Comparison of ENCODE assay signal across 23 cellular contexts in genomic region chr20:32577023-32577422, GRCh38. TPM values are rescaled to one million over a fixed set of nuclear protein-coding genes. Genes with fewer than 3 reads are reported as not detected.
DNase-seq lines count a peak whose midpoint lies in the region; ATAC-seq, FAIRE-seq and TF ChIP-seq lines count a peak whose summit lies in the region.
"Had no signal": no experiment of that assay in that cellular context is flagged by ENCODE, and none has a peak within 500 bp of the region (broad histone marks: within the 10 kb centered on the region; RNA-seq: fewer than 3 reads in every experiment).

No MANE protein-coding gene starts in this region.

- no peak overlapping the region for H3K4me2 ChIP-seq in K562 (ENCODE audit: insufficient read depth, low read length)

- no peaks in the 10 kb centered on the region; the same call in 1 of the 2 replicates for H4K20me1 ChIP-seq in K562 (replicated peaks; ENCODE audit: control insufficient read depth, insufficient read depth, low read length)

- peak overlapping the region in 1 of 2 experiments; percentile 90; a peak in 2 of 4 replicates for H3K9ac ChIP-seq in K562 (ENCODE audit: insufficient read depth in 1 of 2, low read depth in 2 of 2, low read length in 2 of 2)

- no peaks in the 10 kb centered on the region for H3K9me3 Mint-ChIP-seq in mesothelial cell of epicardium
- H3K9me3 Mint-ChIP-seq: central memory CD8-positive, alpha-beta T cell; memory B cell; naive thymus-derived CD4-positive, alpha-beta T cell had no signal

- TF ChIP-seq RAD21 in K562 (CRISPR knock-in tag; conservative IDR thresholded peaks at IDR 0.05 in 1 of 2, IDR thresholded peaks at IDR 0.05 in 1 of 2): no peak

- H3K27ac Mint-ChIP-seq in mesothelial cell of epicardium: no peak overlapping the region
- H3K27ac Mint-ChIP-seq: activated CD8-positive, alpha-beta memory T cell treated with anti-CD3 and anti-CD28 coated beads, Interleukin-2, amount 10 ng/mL, durations not matched to agents 7 days and 5 days had no signal

- CTCF ChIA-PET in K562 (lab: Yijun Ruan, JAX; ENCODE audit: low intra/inter-chr PET ratio): no interaction called here

- intact Hi-C loops in K562 (cut with micrococcal nuclease): no loop called here

- H3K9me1 ChIP-seq in K562 (ENCODE audit: control insufficient read depth, insufficient read depth, low read length): no peaks in the 10 kb centered on the region

- peaks cover 28% of the 10 kb centered on the region for H3K4me1 Mint-ChIP-seq in mesothelial cell of epicardium

- H3K27ac ChIP-seq in K562 (ENCODE audit: extremely low read depth, low read depth, low read length): peak overlapping the region; percentile 25; the same call in 1 of the 3 replicates
- H3K27ac ChIP-seq: Peyer's patch, SK-N-MC, skin epidermis, upper lobe of left lung had no signal

- H3K4me3 Mint-ChIP-seq in mesothelial cell of epicardium: no peak overlapping the region
- H3K4me3 Mint-ChIP-seq: activated CD8-positive, alpha-beta memory T cell treated with anti-CD3 and anti-CD28 coated beads, Interleukin-2, amount 10 ng/mL, durations not matched to agents 7 days and 5 days; memory B cell had no signal

- FAIRE-seq in K562 (lab: Jason Lieb, UNC) (no peak), frontal cortex (lab: Jason Lieb, UNC) (no peak)

- H3K9me3 ChIP-seq in BE2C (no peaks in the 10 kb centered on the region), K562 (replicated peaks; ENCODE audit: control insufficient read depth, insufficient read depth, low read depth, low read length) (no peaks in the 10 kb centered on the region)
- H3K9me3 ChIP-seq: Peyer's patch, upper lobe of left lung had no signal

- H3K27me3 ChIP-seq in BE2C: no peaks in the 10 kb centered on the region
- H3K27me3 ChIP-seq in K562 (ENCODE audit: control insufficient read depth in 2 of 2, insufficient read depth in 2 of 2, low read length in 2 of 2): no peaks in the 10 kb centered on the region
- H3K27me3 ChIP-seq: Peyer's patch, upper lobe of left lung had no signal

- BruUV-seq in K562 (replicated peaks; lab: Mats Ljungman, UMichigan): no TSS peak

- in situ Hi-C loops in K562 (cut with MboI): no loop called here

- no peaks in the 10 kb centered on the region for H3K27me3 Mint-ChIP-seq in mesothelial cell of epicardium (ENCODE audit: low read depth)
- H3K27me3 Mint-ChIP-seq: activated CD8-positive, alpha-beta memory T cell treated with anti-CD3 and anti-CD28 coated beads, Interleukin-2, amount 10 ng/mL, durations not matched to agents 7 days and 5 days; central memory CD8-positive, alpha-beta T cell; memory B cell had no signal

- no peak for DNase-seq in BE2C
- peak; percentile 58 for DNase-seq in ELF-1 (ENCODE audit: low read depth, low spot score)
- no peak for DNase-seq in K562 (ENCODE audit: extremely low read depth in 1 of 4, low spot score in 3 of 4)
- DNase-seq in mesothelial cell of epicardium (ENCODE audit: low spot score in 2 of 2, unreplicated experiment in 2 of 2): no peak
- DNase-seq in stimulated activated CD8-positive, alpha-beta memory T cell treated with anti-CD3 and anti-CD28 coated beads, Interleukin-4, amount 100 ng/mL, for 48 hours: no peak
- no peak for DNase-seq in frontal cortex (ENCODE audit: low spot score in 2 of 2)
- DNase-seq: activated CD8-positive, alpha-beta memory T cell treated with anti-CD3 and anti-CD28 coated beads, Interleukin-2, amount 10 ng/mL, durations not matched to agents 7 days and 5 days; GDM1; HCEC 1CT; hypothalamus; kidney glomerular epithelial cell; naive thymus-derived CD4-positive, alpha-beta T cell; NCI-H1417 treated with DMSO at 0.1 percent for 48 hours; NCI-H774; Peyer's patch; posterior cingulate gyrus; stimulated activated CD4-positive, alpha-beta T cell treated with anti-CD3 and anti-CD28 coated beads, Interleukin-2, amount 100 ng/mL, for 48 hours; upper lobe of left lung had no signal

- no peak overlapping the region for H3K4me3 ChIP-seq in BE2C (ENCODE audit: low read depth, low read length)
- no peak overlapping the region for H3K4me3 ChIP-seq in K562
- H3K4me3 ChIP-seq: Peyer's patch, SK-N-MC, skin epidermis, upper lobe of left lung had no signal

- H3K36me3 ChIP-seq in BE2C (no peaks in the 10 kb centered on the region), K562 (ENCODE audit: control insufficient read depth, insufficient read depth, low read length) (peaks cover 28% of the 10 kb centered on the region)
- H3K36me3 ChIP-seq: Peyer's patch, upper lobe of left lung had no signal

- TF ChIP-seq CTCF in BE2C (IDR thresholded peaks at IDR 0.05; ENCODE audit: low read depth, low read length): peak; percentile 44
- TF ChIP-seq CTCF in K562 (IDR thresholded peaks at IDR 0.05 in 2 of 3, conservative IDR thresholded peaks at IDR 0.05 in 1 of 3; ENCODE audit: insufficient read depth in 2 of 3, low read depth in 1 of 3, low read length in 3 of 3): peak in 2 of 3 experiments; percentile 27 to 29; a peak in 2 of 6 replicates
- TF ChIP-seq CTCF in mesothelial cell of epicardium (IDR thresholded peaks at IDR 0.05; ENCODE audit: unreplicated experiment): peak; percentile 55

- no peak overlapping the region for H2AFZ ChIP-seq in K562 (ENCODE audit: low read depth, low read length)

- 84% methylated on average over 7 of the region's 7 CpGs for WGBS in K562 (ENCODE audit: insufficient coverage, low coverage, missing lambda C conversion rate)

- H3K36me3 Mint-ChIP-seq in mesothelial cell of epicardium: no peaks in the 10 kb centered on the region
- H3K36me3 Mint-ChIP-seq: activated CD8-positive, alpha-beta memory T cell treated with anti-CD3 and anti-CD28 coated beads, Interleukin-2, amount 10 ng/mL, durations not matched to agents 7 days and 5 days; memory B cell; naive thymus-derived CD4-positive, alpha-beta T cell had no signal

- H3K79me2 ChIP-seq in K562 (ENCODE audit: control insufficient read depth, insufficient read depth, low read length): peaks cover 98% of the 10 kb centered on the region

- peaks cover 14% of the 10 kb centered on the region for H3K4me1 ChIP-seq in BE2C
- peaks cover 70 to 83% of the 10 kb centered on the region in 2 experiments for H3K4me1 ChIP-seq in K562 (replicated peaks in 1 of 2; ENCODE audit: control insufficient read depth in 2 of 2, insufficient read depth in 2 of 2, low read length in 2 of 2)

- ATAC-seq in K562: no peak
- ATAC-seq in GM19023 (IDR thresholded peaks at IDR 0.05; ENCODE audit: unreplicated experiment): no peak
- ATAC-seq: activated CD8-positive, alpha-beta memory T cell treated with anti-CD3 and anti-CD28 coated beads, Interleukin-2, amount 10 ng/mL, durations not matched to agents 7 days and 5 days; naive thymus-derived CD4-positive, alpha-beta T cell had no signal

- no peak for TF ChIP-seq EP300 in K562 (IDR thresholded peaks at IDR 0.05; ENCODE audit: low read length)

- POLR2A ChIA-PET in K562 (lab: Yijun Ruan, JAX): interaction anchor here (1.4 kb wide), 1 partner anchor 11 kb away, joined by 5 read pairs; no protein-coding TSS in a partner anchor

- no peak for TF ChIP-seq POLR2A in K562 (conservative IDR thresholded peaks at IDR 0.05)

TF ChIP-seq in K562, 482 proteins besides CTCF, POLR2A, EP300 and RAD21:
- TF ChIP-seq NFE2 (IDR thresholded peaks at IDR 0.05; ENCODE audit: low read depth) (no peak), RBFOX2 (IDR thresholded peaks at IDR 0.05; ENCODE audit: low read depth, low read length) (0 out of 2 replicates have a peak, but pooled peaks have one; percentile 30)

RNA-seq across cellular contexts. Expression of gene NOL4L, which starts 8.1 kb away (rescaled TPM):
- polyA plus RNA-seq in BE2C (2012; ENCODE audit: insufficient read depth, insufficient read length, low read depth): 86.2 TPM
- 83.7 and 101 TPM in 2 replicates for total RNA-seq in K562 (2011; cell fraction: chromatin; rRNA removed; ENCODE audit: low replicate concordance)
- total RNA-seq in K562 (2011; cell fraction: nucleolus; rRNA removed): 37.2 and 38.4 TPM in 2 replicates
- 54.0 and 63.1 TPM in 2 replicates for total RNA-seq in K562 (2011; cell fraction: nucleoplasm; rRNA removed)
- total RNA-seq in K562 (2014; rRNA removed): 14.8 and 17.9 TPM in 2 replicates
- total RNA-seq in K562 (2014; rRNA removed; fragmentation: Illumina TruSeq; extraction: Trizol): 9.7 and 10.6 TPM in 2 replicates
- 13.8 and 14.1 TPM in 2 replicates for total RNA-seq in K562 (2015; rRNA removed; fragmentation: Illumina TruSeq; extraction: Trizol)
- 33.2 and 36.2 TPM in 2 replicates for total RNA-seq in K562 (2021)
- polyA plus RNA-seq in K562 (2011; rRNA removed): 11.6 and 15.4 TPM in 2 replicates
- polyA plus RNA-seq in K562 (2011; cell fraction: cytosol; rRNA removed): 9.9 and 14.8 TPM in 2 replicates
- polyA plus RNA-seq in K562 (2011; cell fraction: nucleus; rRNA removed): 42.8 and 74.6 TPM in 2 replicates
- polyA plus RNA-seq in K562 (2012): 15.9 and 17.9 TPM in 2 replicates
- 14.8 and 16.0 TPM in 2 replicates for polyA plus RNA-seq in K562 (2014; fragmentation: Illumina TruSeq; extraction: Trizol)
- 1 to 10 TPM; 5.1 to 6.6 TPM for polyA plus RNA-seq in K562 (2014; fragmentation: Nextera tagmentation; extraction: Ambion mirVana)
- 13.6 and 15.9 TPM in 2 replicates for polyA plus RNA-seq in K562 (2014; rRNA removed)
- 10.1 and 11.5 TPM in 2 replicates for polyA minus RNA-seq in K562 (2011; rRNA and poly(A)+ RNA removed)
- polyA minus RNA-seq in K562 (2011; cell fraction: cytosol; rRNA and poly(A)+ RNA removed): 15.5 and 25.2 TPM in 2 replicates
- 17.2 and 19.1 TPM in 2 replicates for polyA minus RNA-seq in K562 (2011; cell fraction: nucleus; rRNA and poly(A)+ RNA removed)
- total RNA-seq in mesothelial cell of epicardium: 90.6 to 93.7 TPM (median 91.3 TPM) in 3 replicates
- 13.0 TPM for total RNA-seq in frontal cortex
